In genomic region chr16:81431554-81432353, GRCh38 we compare ENCODE assay signal across 1 cellular context.
TF ChIP-seq lines count a peak whose summit lies in the region.

No MANE protein-coding gene starts in this region.

TF ChIP-seq in HepG2, 621 proteins besides CTCF, POLR2A, EP300 and RAD21 (continued from another document and continues in another):
- no peak for TF ChIP-seq ZNF589 (CRISPR knock-in tag; conservative IDR thresholded peaks at IDR 0.05)
- TF ChIP-seq ZNF614 (CRISPR knock-in tag; IDR thresholded peaks at IDR 0.05; ENCODE audit: borderline replicate concordance), result no peak; the same call in 1 of the 2 replicates
- no peak for TF ChIP-seq ZSCAN22 (CRISPR knock-in tag; IDR thresholded peaks at IDR 0.05)
- no peak for TF ChIP-seq ZKSCAN1 (IDR thresholded peaks at IDR 0.05; ENCODE audit: low read length)
- TF ChIP-seq ZNF230 (CRISPR knock-in tag; IDR thresholded peaks at IDR 0.05), result no peak
- TF ChIP-seq NFKBIZ (CRISPR knock-in tag; IDR thresholded peaks at IDR 0.05), result no peak
- 0 out of 2 replicates have a peak, but pooled peaks have one; percentile 19 for TF ChIP-seq ZNF580 (CRISPR knock-in tag; IDR thresholded peaks at IDR 0.05; ENCODE audit: borderline replicate concordance, low read depth)
- TF ChIP-seq ZNF572 (CRISPR knock-in tag; IDR thresholded peaks at IDR 0.05), result 0 out of 2 replicates have a peak, but pooled peaks have one; percentile 41
- 0 out of 2 replicates have a peak, but pooled peaks have one; percentile 7 for TF ChIP-seq ZNF446 (CRISPR knock-in tag; IDR thresholded peaks at IDR 0.05)
- peak; percentile 10 for TF ChIP-seq SKI (IDR thresholded peaks at IDR 0.05; ENCODE audit: partially characterized antibody)
- no peak for TF ChIP-seq PRPF4 (IDR thresholded peaks at IDR 0.05; ENCODE audit: low read depth, low read length, poor library complexity, severe bottlenecking)
- TF ChIP-seq IRX3 (CRISPR knock-in tag; IDR thresholded peaks at IDR 0.05; ENCODE audit: borderline replicate concordance, low read depth), result no peak
- TF ChIP-seq AHDC1 (CRISPR knock-in tag; IDR thresholded peaks at IDR 0.05; ENCODE audit: borderline replicate concordance), result peak; percentile 66; the same call in 1 of the 2 replicates
- TF ChIP-seq RXRA (CRISPR knock-in tag; IDR thresholded peaks at IDR 0.05), result peak; percentile 26
- TF ChIP-seq ZNF275 (CRISPR knock-in tag; IDR thresholded peaks at IDR 0.05; ENCODE audit: borderline replicate concordance), result no peak
- TF ChIP-seq AKNA (CRISPR knock-in tag; IDR thresholded peaks at IDR 0.05; ENCODE audit: borderline replicate concordance), result no peak
- peak; percentile 84 for TF ChIP-seq HDAC1 (CRISPR knock-in tag; IDR thresholded peaks at IDR 0.05)
- TF ChIP-seq TBX2 (CRISPR knock-in tag; IDR thresholded peaks at IDR 0.05; ENCODE audit: borderline replicate concordance), result peak; percentile 51; the same call in 1 of the 2 replicates
- no peak for TF ChIP-seq ZNF709 (CRISPR knock-in tag; IDR thresholded peaks at IDR 0.05)
- TF ChIP-seq PHB2 (IDR thresholded peaks at IDR 0.05; ENCODE audit: partially characterized antibody), result no peak
- TF ChIP-seq ZBTB10 (CRISPR knock-in tag; IDR thresholded peaks at IDR 0.05; ENCODE audit: borderline replicate concordance), result peak; percentile 51
- TF ChIP-seq THAP11 (CRISPR knock-in tag; IDR thresholded peaks at IDR 0.05), result no peak; the same call in 1 of the 2 replicates
- TF ChIP-seq CEBPG (CRISPR knock-in tag; IDR thresholded peaks at IDR 0.05), result peak; percentile 77
- TF ChIP-seq TCF7 (IDR thresholded peaks at IDR 0.05; ENCODE audit: low read depth), result no peak
- TF ChIP-seq HNRNPUL1 (IDR thresholded peaks at IDR 0.05; ENCODE audit: low read depth, low read length), result no peak
- TF ChIP-seq ZNF543 (CRISPR knock-in tag; IDR thresholded peaks at IDR 0.05), result peak; percentile 12; the same call in 1 of the 2 replicates
- TF ChIP-seq ZNF556 (CRISPR knock-in tag; IDR thresholded peaks at IDR 0.05; ENCODE audit: borderline replicate concordance), result peak; percentile 64; the same call in 1 of the 2 replicates
- TF ChIP-seq ZNF792 (CRISPR knock-in tag; IDR thresholded peaks at IDR 0.05), result no peak
- peak; percentile 55; the same call in 1 of the 2 replicates for TF ChIP-seq SOX13 (IDR thresholded peaks at IDR 0.05)
- peak in 1 of 2 experiments; percentile 77; a peak in 2 of 4 replicates for TF ChIP-seq SOX13 (CRISPR knock-in tag; conservative IDR thresholded peaks at IDR 0.05 in 1 of 2, IDR thresholded peaks at IDR 0.05 in 1 of 2)
- TF ChIP-seq GRHL1 (CRISPR knock-in tag; conservative IDR thresholded peaks at IDR 0.05), result no peak
- no peak for TF ChIP-seq RBAK (CRISPR knock-in tag; IDR thresholded peaks at IDR 0.05)
- no peak for TF ChIP-seq ZNF343 (CRISPR knock-in tag; IDR thresholded peaks at IDR 0.05)
- no peak for TF ChIP-seq ZMAT3 (CRISPR knock-in tag; conservative IDR thresholded peaks at IDR 0.05)
- TF ChIP-seq ERF (CRISPR knock-in tag; IDR thresholded peaks at IDR 0.05), result peak; percentile 46; the same call in 1 of the 2 replicates
- TF ChIP-seq JUN (CRISPR knock-in tag; IDR thresholded peaks at IDR 0.05), result peak; percentile 3; the same call in 1 of the 2 replicates
- TF ChIP-seq NBN (conservative IDR thresholded peaks at IDR 0.05), result no peak
- no peak for TF ChIP-seq XBP1 (CRISPR knock-in tag; IDR thresholded peaks at IDR 0.05)
- TF ChIP-seq ZNF333 (CRISPR knock-in tag; IDR thresholded peaks at IDR 0.05; ENCODE audit: borderline replicate concordance), result no peak
- no peak for TF ChIP-seq AFF4 (CRISPR knock-in tag; IDR thresholded peaks at IDR 0.05)
- 0 out of 2 replicates have a peak, but pooled peaks have one; percentile 20 for TF ChIP-seq ZFP37 (CRISPR knock-in tag; IDR thresholded peaks at IDR 0.05; ENCODE audit: borderline replicate concordance)
- no peak for TF ChIP-seq ZBTB21 (CRISPR knock-in tag; IDR thresholded peaks at IDR 0.05)
- TF ChIP-seq ATF7 (IDR thresholded peaks at IDR 0.05), result no peak
- no peak for TF ChIP-seq ATF7 (CRISPR knock-in tag; IDR thresholded peaks at IDR 0.05)
- TF ChIP-seq BRCA1 (CRISPR knock-in tag; IDR thresholded peaks at IDR 0.05), result no peak
